ENCODE assay signal across 8 cellular contexts in the genomic region with DNA sequence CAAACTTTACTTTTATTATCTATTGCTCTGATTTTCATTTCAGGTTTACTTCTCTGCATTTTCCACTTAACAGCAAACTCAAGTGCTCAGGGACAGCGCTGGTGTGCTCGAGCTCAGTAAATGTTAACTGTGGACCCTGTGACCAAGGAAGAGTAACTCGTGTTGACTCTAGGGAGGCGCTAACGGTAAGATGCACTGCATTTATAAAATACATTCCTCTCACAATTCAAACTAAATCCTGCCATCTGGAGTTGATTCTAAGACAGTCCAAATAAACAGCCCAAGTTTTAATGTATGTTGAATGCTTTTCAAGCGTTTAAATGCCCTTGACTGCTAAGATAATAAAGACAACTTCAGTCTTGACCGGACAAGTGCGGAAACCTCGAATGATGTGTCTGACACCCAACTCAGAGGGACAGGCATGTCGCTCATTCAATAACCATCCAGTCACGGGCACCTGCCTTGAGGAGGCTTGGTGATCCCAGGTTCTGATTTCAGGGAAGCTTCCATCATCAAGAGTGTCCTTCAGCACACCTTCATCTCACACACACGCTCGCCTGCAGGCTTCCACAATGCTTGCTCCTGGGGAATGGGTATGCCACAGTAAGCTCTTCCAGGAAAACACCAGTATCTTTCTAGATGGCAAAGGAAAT.
DNase-seq lines count a peak whose midpoint lies in the region; ATAC-seq, FAIRE-seq and TF ChIP-seq lines count a peak whose summit lies in the region.
"Had no signal": no experiment of that assay in that cellular context is flagged by ENCODE, and none has a peak within 500 bp of the region (broad histone marks: within the 10 kb centered on the region; RNA-seq: fewer than 3 reads in every experiment).

No MANE protein-coding gene starts in this region.

- TF ChIP-seq CTCF in HEK293 (tag by site-specific recombination; IDR thresholded peaks at IDR 0.05): no peak

- WGBS in small intestine, 3 donors: 59 to 70% (median 63%) methylated on average over 13 of the region's 13 CpGs

- H3K9me3 ChIP-seq in HEK293 (ENCODE audit: control insufficient read depth, insufficient read depth, low read depth, low read length): no peaks in the 10 kb centered on the region
- no peaks in the 10 kb centered on the region for H3K9me3 ChIP-seq in iPS-18a (ENCODE audit: control insufficient read depth, low read depth, low read length)
- H3K9me3 ChIP-seq in small intestine (ENCODE audit: control insufficient read depth, low read depth): no peaks in the 10 kb centered on the region

- H3K27me3 ChIP-seq in iPS-18a (ENCODE audit: control insufficient read depth, insufficient read depth, low read length) (no peaks in the 10 kb centered on the region), small intestine (ENCODE audit: control insufficient read depth in 2 of 2, insufficient read depth in 2 of 2, low read length in 2 of 2) (no peaks in the 10 kb centered on the region)

- POLR2A ChIA-PET in HEK293 (lab: Yijun Ruan, JAX): interaction anchor here (0.9 to 2.5 kb wide), 4 partner anchors 12 to 98 kb away, joined by 3 to 9 read pairs (median 4); partner anchors contain the start of gene STK24

- ATAC-seq in activated CD8-positive, alpha-beta memory T cell treated with anti-CD3 and anti-CD28 coated beads, Interleukin-2, amount 10 ng/mL, durations not matched to agents 7 days and 5 days: no peak

- H3K36me3 ChIP-seq in HEK293 (ENCODE audit: control insufficient read depth in 2 of 2, insufficient read depth in 1 of 2, low read length in 2 of 2): no peaks in the 10 kb centered on the region
- no peaks in the 10 kb centered on the region for H3K36me3 ChIP-seq in iPS-18a (ENCODE audit: control insufficient read depth, low read depth, low read length)
- peaks cover 0 to 3% of the 10 kb centered on the region in 2 donors for H3K36me3 ChIP-seq in small intestine (ENCODE audit: control insufficient read depth in 2 of 2, insufficient read depth in 2 of 2, low read length in 2 of 2)

- H3K4me1 ChIP-seq in HEK293 (ENCODE audit: control insufficient read depth, insufficient read depth, low read length) (peaks cover 15% of the 10 kb centered on the region), iPS-18a (ENCODE audit: control insufficient read depth, low read depth, low read length) (peaks cover 42% of the 10 kb centered on the region), small intestine (ENCODE audit: control insufficient read depth in 2 of 2, insufficient read depth in 1 of 2, low read depth in 1 of 2, low read length in 1 of 2) (peaks cover 15 to 38% of the 10 kb centered on the region in 2 donors)

- H3K27me3 Mint-ChIP-seq in activated T-helper 2 cell treated with anti-CD3 and anti-CD28 coated beads, Interferon-gamma antibody, Interleukin-2, Interleukin-4, amounts not matched to agents 10 μg/mL and 5 μg/mL and 100 μg/mL, durations not matched to agents 14 hours and 24 hours and 36 hours (ENCODE audit: low read depth): no peaks in the 10 kb centered on the region
- H3K27me3 Mint-ChIP-seq in activated CD8-positive, alpha-beta memory T cell treated with anti-CD3 and anti-CD28 coated beads, Interleukin-2, amount 10 ng/mL, durations not matched to agents 7 days and 5 days: no peaks in the 10 kb centered on the region

- no peak overlapping the region for H3K4me3 Mint-ChIP-seq in activated T-helper 2 cell treated with anti-CD3 and anti-CD28 coated beads, Interferon-gamma antibody, Interleukin-2, Interleukin-4, amounts not matched to agents 10 μg/mL and 5 μg/mL and 100 μg/mL, durations not matched to agents 14 hours and 24 hours and 36 hours (ENCODE audit: low read depth)
- no peak overlapping the region for H3K4me3 Mint-ChIP-seq in activated CD8-positive, alpha-beta memory T cell treated with anti-CD3 and anti-CD28 coated beads, Interleukin-2, amount 10 ng/mL, durations not matched to agents 7 days and 5 days

- H3K9me3 Mint-ChIP-seq in activated T-helper 2 cell treated with anti-CD3 and anti-CD28 coated beads, Interferon-gamma antibody, Interleukin-2, Interleukin-4, amounts not matched to agents 10 μg/mL and 5 μg/mL and 100 μg/mL, durations not matched to agents 14 hours and 24 hours and 36 hours: no peaks in the 10 kb centered on the region
- no peaks in the 10 kb centered on the region for H3K9me3 Mint-ChIP-seq in activated CD8-positive, alpha-beta memory T cell treated with anti-CD3 and anti-CD28 coated beads, Interleukin-2, amount 10 ng/mL, durations not matched to agents 7 days and 5 days (ENCODE audit: low read depth)
- H3K9me3 Mint-ChIP-seq: neural crest cell had no signal

- H3K27ac ChIP-seq in HEK293 (ENCODE audit: extremely low read depth, low read depth, low read length): no peak overlapping the region; the same call in 1 of the 2 replicates
- H3K27ac ChIP-seq in iPS-18a (ENCODE audit: low read length): no peak overlapping the region
- peak overlapping the region; percentile 88 to 97 for H3K27ac ChIP-seq in small intestine (ENCODE audit: low read depth in 1 of 2, low read length in 1 of 2)

- CTCF ChIA-PET in HEK293 (lab: Yijun Ruan, JAX): interaction anchor here (3.2 kb wide), 1 partner anchor 169 kb away, joined by 15 read pairs; no protein-coding TSS in a partner anchor
- CTCF ChIA-PET in activated CD8-positive, alpha-beta memory T cell treated with anti-CD3 and anti-CD28 coated beads, Interleukin-2, amount 10 ng/mL, durations not matched to agents 7 days and 5 days (lab: Charles Lee): interaction anchor here (1.3 to 3.0 kb wide), 6 partner anchors 11 to 170 kb away, joined by 3 to 17 read pairs (median 4); no protein-coding TSS in a partner anchor

- FAIRE-seq in small intestine (lab: Jason Lieb, UNC): no peak

- DNase-seq in activated T-helper 2 cell treated with anti-CD3 and anti-CD28 coated beads, Interferon-gamma antibody, Interleukin-2, Interleukin-4, amounts not matched to agents 10 μg/mL and 5 μg/mL and 100 μg/mL, durations not matched to agents 14 hours and 24 hours and 36 hours (ENCODE audit: low spot score): no peak
- DNase-seq in small intestine (peak; percentile 37), T1000 (lab: John Stamatoyannopoulos, UW) (no peak), NCI-H526 treated with DMSO at 0.1 percent for 48 hours (lab: John Stamatoyannopoulos, UW) (no peak)
- no peak for DNase-seq in activated CD8-positive, alpha-beta memory T cell treated with anti-CD3 and anti-CD28 coated beads, Interleukin-2, amount 10 ng/mL, durations not matched to agents 7 days and 5 days

- intact Hi-C loops in activated T-helper 2 cell treated with anti-CD3 and anti-CD28 coated beads, Interferon-gamma antibody, Interleukin-2, Interleukin-4, amounts not matched to agents 10 μg/mL and 5 μg/mL and 100 μg/mL, durations not matched to agents 14 hours and 24 hours and 36 hours (cut with micrococcal nuclease): no loop called here

- H3K27ac Mint-ChIP-seq in activated T-helper 2 cell treated with anti-CD3 and anti-CD28 coated beads, Interferon-gamma antibody, Interleukin-2, Interleukin-4, amounts not matched to agents 10 μg/mL and 5 μg/mL and 100 μg/mL, durations not matched to agents 14 hours and 24 hours and 36 hours: peak overlapping the region; percentile 25
- H3K27ac Mint-ChIP-seq in activated CD8-positive, alpha-beta memory T cell treated with anti-CD3 and anti-CD28 coated beads, Interleukin-2, amount 10 ng/mL, durations not matched to agents 7 days and 5 days: no peak overlapping the region

- peaks cover 60% of the 10 kb centered on the region for H3K4me1 Mint-ChIP-seq in activated T-helper 2 cell treated with anti-CD3 and anti-CD28 coated beads, Interferon-gamma antibody, Interleukin-2, Interleukin-4, amounts not matched to agents 10 μg/mL and 5 μg/mL and 100 μg/mL, durations not matched to agents 14 hours and 24 hours and 36 hours (ENCODE audit: low read depth)
- peaks cover 79% of the 10 kb centered on the region for H3K4me1 Mint-ChIP-seq in activated CD8-positive, alpha-beta memory T cell treated with anti-CD3 and anti-CD28 coated beads, Interleukin-2, amount 10 ng/mL, durations not matched to agents 7 days and 5 days

- no peak overlapping the region for H3K9ac ChIP-seq in iPS-18a (ENCODE audit: low read length)

- H3K4me3 ChIP-seq in HEK293 (ENCODE audit: low read depth, low read length) (no peak overlapping the region), iPS-18a (ENCODE audit: low read length) (peak overlapping the region; percentile 21), small intestine (ENCODE audit: low read depth in 1 of 2, low read length in 2 of 2) (no peak overlapping the region)

- H3K36me3 Mint-ChIP-seq in activated T-helper 2 cell treated with anti-CD3 and anti-CD28 coated beads, Interferon-gamma antibody, Interleukin-2, Interleukin-4, amounts not matched to agents 10 μg/mL and 5 μg/mL and 100 μg/mL, durations not matched to agents 14 hours and 24 hours and 36 hours (ENCODE audit: low read depth): peaks cover 25% of the 10 kb centered on the region
- H3K36me3 Mint-ChIP-seq in activated CD8-positive, alpha-beta memory T cell treated with anti-CD3 and anti-CD28 coated beads, Interleukin-2, amount 10 ng/mL, durations not matched to agents 7 days and 5 days: peaks cover 6% of the 10 kb centered on the region

TF ChIP-seq in HEK293, 187 proteins besides CTCF, POLR2A, EP300 and RAD21 (continues in another document):
- no peak for TF ChIP-seq ZNF792 (tag by site-specific recombination; IDR thresholded peaks at IDR 0.05)
- TF ChIP-seq, protein P1, sequence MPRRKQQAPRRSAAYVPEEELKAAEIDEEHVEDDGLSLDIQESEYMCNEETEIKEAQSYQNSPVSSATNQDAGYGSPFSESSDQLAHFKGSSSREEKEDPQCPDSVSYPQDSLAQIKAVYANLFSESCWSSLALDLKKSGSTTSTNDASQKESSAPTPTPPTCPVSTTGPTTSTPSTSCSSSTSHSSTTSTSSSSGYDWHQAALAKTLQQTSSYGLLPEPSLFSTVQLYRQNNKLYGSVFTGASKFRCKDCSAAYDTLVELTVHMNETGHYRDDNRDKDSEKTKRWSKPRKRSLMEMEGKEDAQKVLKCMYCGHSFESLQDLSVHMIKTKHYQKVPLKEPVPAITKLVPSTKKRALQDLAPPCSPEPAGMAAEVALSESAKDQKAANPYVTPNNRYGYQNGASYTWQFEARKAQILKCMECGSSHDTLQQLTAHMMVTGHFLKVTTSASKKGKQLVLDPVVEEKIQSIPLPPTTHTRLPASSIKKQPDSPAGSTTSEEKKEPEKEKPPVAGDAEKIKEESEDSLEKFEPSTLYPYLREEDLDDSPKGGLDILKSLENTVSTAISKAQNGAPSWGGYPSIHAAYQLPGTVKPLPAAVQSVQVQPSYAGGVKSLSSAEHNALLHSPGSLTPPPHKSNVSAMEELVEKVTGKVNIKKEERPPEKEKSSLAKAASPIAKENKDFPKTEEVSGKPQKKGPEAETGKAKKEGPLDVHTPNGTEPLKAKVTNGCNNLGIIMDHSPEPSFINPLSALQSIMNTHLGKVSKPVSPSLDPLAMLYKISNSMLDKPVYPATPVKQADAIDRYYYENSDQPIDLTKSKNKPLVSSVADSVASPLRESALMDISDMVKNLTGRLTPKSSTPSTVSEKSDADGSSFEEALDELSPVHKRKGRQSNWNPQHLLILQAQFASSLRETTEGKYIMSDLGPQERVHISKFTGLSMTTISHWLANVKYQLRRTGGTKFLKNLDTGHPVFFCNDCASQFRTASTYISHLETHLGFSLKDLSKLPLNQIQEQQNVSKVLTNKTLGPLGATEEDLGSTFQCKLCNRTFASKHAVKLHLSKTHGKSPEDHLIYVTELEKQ (tag by site-specific recombination; IDR thresholded peaks at IDR 0.05; ENCODE audit: borderline replicate concordance): no peak

Comparison
In these comparisons a context has a peak if more than half of its experiments do, and no peak if none do; other contexts are left out.
1. H3K27ac ChIP-seq: peak in small intestine (2 of 2); none in HEK293 (single experiment) and iPS-18a (single experiment).